12 cellular contexts compared by ENCODE assay signal in the genomic region with DNA sequence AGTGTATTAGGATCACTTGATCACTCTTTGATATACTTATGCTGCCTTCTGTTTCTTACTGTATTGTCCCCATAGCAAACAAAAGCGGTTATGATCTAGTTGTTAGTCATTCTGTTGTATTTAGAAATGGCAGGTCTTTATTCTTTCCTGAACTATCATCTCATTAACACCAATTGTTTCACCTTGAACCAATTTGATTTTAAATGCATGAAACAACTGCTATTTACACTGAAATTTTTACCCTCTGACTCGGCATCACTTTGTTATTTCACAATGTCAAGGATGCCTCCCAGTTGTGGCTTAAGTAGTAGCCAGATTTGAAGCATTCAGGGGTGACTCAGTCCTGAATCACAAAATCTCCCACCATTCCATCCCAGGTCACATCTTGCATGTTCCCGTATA.
DNase-seq lines count a peak whose midpoint lies in the region; ATAC-seq and TF ChIP-seq lines count a peak whose summit lies in the region.
"Had no signal": no experiment of that assay in that cellular context is flagged by ENCODE, and none has a peak within 500 bp of the region (broad histone marks: within the 10 kb centered on the region; RNA-seq: fewer than 3 reads in every experiment).

No MANE protein-coding gene starts in this region.

- in situ Hi-C loops in transverse colon (cut with MboI; ENCODE audit: low pct_ligation_motif_present in 1 of 4, low pct_unique_long_range_greater_than_20kb in 1 of 4, low sequenced_read_pairs in 3 of 4), result no loop called here

- WGBS in adrenal gland, 4 donors, result 46 to 63% (median 50%) methylated on average over 3 of the region's 3 CpGs
- WGBS in transverse colon (ENCODE audit: low coverage in 1 of 2), 2 donors, result 70 to 93% methylated on average over 3 of the region's 3 CpGs

- H3K27ac Mint-ChIP-seq in stimulated activated naive B cell treated with anti-CD40 and anti-IgM and Interleukin-4, amounts not matched to agents 10 μg/mL and 1 μg/mL and 100 μg/mL, for 72 hours, result no peak overlapping the region

- no peaks in the 10 kb centered on the region for H3K27me3 Mint-ChIP-seq in stimulated activated naive B cell treated with anti-CD40 and anti-IgM and Interleukin-4, amounts not matched to agents 10 μg/mL and 1 μg/mL and 100 μg/mL, for 72 hours

- intact Hi-C loops in adrenal gland (cut with DNase I) (no loop called here), transverse colon (cut with DNase I; ENCODE audit: low total_unique reads) (no loop called here)

- H3K9me3 ChIP-seq in adrenal gland (replicated peaks in 1 of 3), result no peaks in the 10 kb centered on the region
- no peaks in the 10 kb centered on the region for H3K9me3 ChIP-seq in transverse colon
- H3K9me3 ChIP-seq: BE2C had no signal

- TF ChIP-seq CTCF in adrenal gland (IDR thresholded peaks at IDR 0.05) (no peak), transverse colon (IDR thresholded peaks at IDR 0.05) (no peak)

- no peak for ATAC-seq in stimulated activated naive B cell treated with anti-CD40 and anti-IgM and Interleukin-4, amounts not matched to agents 10 μg/mL and 1 μg/mL and 100 μg/mL, for 72 hours (replicated peaks)
- no peak for ATAC-seq in GM21619 (IDR thresholded peaks at IDR 0.05; ENCODE audit: unreplicated experiment)

- TF ChIP-seq POLR2A in adrenal gland (IDR thresholded peaks at IDR 0.05), result no peak
- TF ChIP-seq POLR2A in transverse colon (IDR thresholded peaks at IDR 0.05), result no peak

- no peaks in the 10 kb centered on the region for H3K4me1 Mint-ChIP-seq in stimulated activated naive B cell treated with anti-CD40 and anti-IgM and Interleukin-4, amounts not matched to agents 10 μg/mL and 1 μg/mL and 100 μg/mL, for 72 hours

- DNase-seq in A172 (ENCODE audit: low spot score), result peak; percentile 91
- peak; percentile 22 for DNase-seq in HK-2 (ENCODE audit: unreplicated experiment)
- DNase-seq in adrenal gland, result peak in 5 of 7 donors; percentile 16 to 61 (median 47)
- DNase-seq in glomerular endothelial cell (ENCODE audit: extremely low read depth, low read depth, low spot score), result peak; percentile 72
- no peak for DNase-seq in stimulated activated naive B cell treated with anti-CD40 and anti-IgM and Interleukin-4, amounts not matched to agents 10 μg/mL and 1 μg/mL and 100 μg/mL, for 72 hours
- no peak for DNase-seq in SIG-M5 (lab: John Stamatoyannopoulos, UW)
- no peak for DNase-seq in transverse colon
- DNase-seq: activated CD8-positive, alpha-beta memory T cell treated with anti-CD3 and anti-CD28 coated beads, Interleukin-2, amount 50 U/mL, for 48 hours; aorta; BE2C; NCI-H1417 treated with DMSO at 0.1 percent for 48 hours had no signal

- H3K36me3 ChIP-seq in adrenal gland (replicated peaks in 1 of 2) (no peaks in the 10 kb centered on the region), transverse colon (no peaks in the 10 kb centered on the region)
- H3K36me3 ChIP-seq: BE2C had no signal

- TF ChIP-seq EP300 in transverse colon (IDR thresholded peaks at IDR 0.05; ENCODE audit: low read depth), result no peak

- H3K27me3 ChIP-seq in adrenal gland, result no peaks in the 10 kb centered on the region
- no peaks in the 10 kb centered on the region for H3K27me3 ChIP-seq in transverse colon
- H3K27me3 ChIP-seq: BE2C had no signal

- H3K9me3 Mint-ChIP-seq in stimulated activated naive B cell treated with anti-CD40 and anti-IgM and Interleukin-4, amounts not matched to agents 10 μg/mL and 1 μg/mL and 100 μg/mL, for 72 hours, result no peaks in the 10 kb centered on the region

- H3K27ac ChIP-seq in adrenal gland (no peak overlapping the region), transverse colon (no peak overlapping the region)

- no peak overlapping the region for H3K4me3 ChIP-seq in adrenal gland
- H3K4me3 ChIP-seq in transverse colon, result no peak overlapping the region

- no peak overlapping the region for H3K4me3 Mint-ChIP-seq in stimulated activated naive B cell treated with anti-CD40 and anti-IgM and Interleukin-4, amounts not matched to agents 10 μg/mL and 1 μg/mL and 100 μg/mL, for 72 hours

- no peaks in the 10 kb centered on the region for H3K36me3 Mint-ChIP-seq in stimulated activated naive B cell treated with anti-CD40 and anti-IgM and Interleukin-4, amounts not matched to agents 10 μg/mL and 1 μg/mL and 100 μg/mL, for 72 hours

- H3K4me1 ChIP-seq in adrenal gland (replicated peaks in 1 of 2), result no peaks in the 10 kb centered on the region
- H3K4me1 ChIP-seq in transverse colon, result no peaks in the 10 kb centered on the region
- H3K4me1 ChIP-seq: BE2C had no signal

Comparison
In these comparisons a context has a peak if more than half of its experiments do, and no peak if none do; other contexts are left out.
1. DNase-seq: peak in A172 (single experiment), HK-2 (single experiment), adrenal gland (5 of 7) and glomerular endothelial cell (single experiment); none in stimulated activated naive B cell treated with anti-CD40 and anti-IgM and Interleukin-4, amounts not matched to agents 10 μg/mL and 1 μg/mL and 100 μg/mL, for 72 hours (single experiment), SIG-M5 (single experiment) and transverse colon (single experiment).